8 cellular contexts compared by ENCODE assay signal in genomic region chr10:27445070-27445469, GRCh38.
"Had no signal": no experiment of that assay in that cellular context is flagged by ENCODE, and none has a peak within 500 bp of the region (broad histone marks: within the 10 kb centered on the region; RNA-seq: fewer than 3 reads in every experiment).

No MANE protein-coding gene starts in this region.

- H3K4me3 ChIP-seq: GM23248, HAP-1 had no signal

- DNase-seq: GM23248, GOT3, H7, KBM-7 had no signal

- H3K9ac ChIP-seq: GM23248, KMS-11 had no signal

- H3K27ac ChIP-seq: GM23248, HL-60, KMS-11 had no signal

- H3K4me1 ChIP-seq: HAP-1 had no signal

- H3K36me3 ChIP-seq: HAP-1 had no signal

- H3K9me3 ChIP-seq: HAP-1 had no signal

- ATAC-seq: HepG2 had no signal

- H3K4me2 ChIP-seq: KMS-11 had no signal
